13 cellular contexts compared by ENCODE assay signal in genomic region chrX:125646195-125646594, GRCh38.
DNase-seq lines count a peak whose midpoint lies in the region; ATAC-seq lines count a peak whose summit lies in the region.
"Had no signal": no experiment of that assay in that cellular context is flagged by ENCODE, and none has a peak within 500 bp of the region (broad histone marks: within the 10 kb centered on the region; RNA-seq: fewer than 3 reads in every experiment).

No MANE protein-coding gene starts in this region.

- ATAC-seq in GM19468 (IDR thresholded peaks at IDR 0.05; ENCODE audit: extremely low read depth, unreplicated experiment) (peak; percentile 24), GM21619 (IDR thresholded peaks at IDR 0.05; ENCODE audit: unreplicated experiment) (no peak), GM21737 (IDR thresholded peaks at IDR 0.05; ENCODE audit: unreplicated experiment) (no peak)

- DNase-seq in DMS53 (lab: John Stamatoyannopoulos, UW) (peak; percentile 58), DMS53 treated with DMSO at 0.1 percent for 48 hours (lab: John Stamatoyannopoulos, UW; ENCODE audit: unreplicated experiment) (no peak), OCI-M1 (lab: John Stamatoyannopoulos, UW) (peak; percentile 25), kidney tubule cell (ENCODE audit: low spot score) (peak; percentile 2), GM19238 (ENCODE audit: insufficient read length, low spot score) (no peak)
- DNase-seq: caudate nucleus, MG63, NCI-H345, SHP77, substantia nigra had no signal

Comparison
In these comparisons a context has a peak if more than half of its experiments do, and no peak if none do; other contexts are left out.
1. DNase-seq: peak in DMS53 (single experiment), OCI-M1 (single experiment) and kidney tubule cell (single experiment); none in DMS53 treated with DMSO at 0.1 percent for 48 hours (single experiment) and GM19238 (single experiment).